ENCODE assay signal across 9 cellular contexts in genomic region chr9:79569814-79570448, GRCh38. TPM values are rescaled to one million over a fixed set of nuclear protein-coding genes. Genes with fewer than 3 reads are reported as not detected.
A peak's percentile ranks its signal among the peaks of the same experiment; 100 is the strongest.
DNase-seq lines count a peak whose midpoint lies in the region; ATAC-seq, FAIRE-seq and TF ChIP-seq lines count a peak whose summit lies in the region.
"Had no signal": no experiment of that assay in that cellular context is flagged by ENCODE, and none has a peak within 500 bp of the region (broad histone marks: within the 10 kb centered on the region; RNA-seq: fewer than 3 reads in every experiment).

No MANE protein-coding gene starts in this region.

- DNase-seq in GM12865 (ENCODE audit: low read depth) (no peak), SK-N-DZ (ENCODE audit: low spot score) (peak; percentile 31), foreskin fibroblast (no peak), osteocyte (ENCODE audit: extremely low spot score, unreplicated experiment) (no peak), GM12891 (ENCODE audit: insufficient read length, low spot score) (no peak)

- no peak for ATAC-seq in GM19324 (IDR thresholded peaks at IDR 0.05; ENCODE audit: low FRiP score, unreplicated experiment)
- ATAC-seq in HG03354 (IDR thresholded peaks at IDR 0.05; ENCODE audit: poor library complexity, severe bottlenecking, unreplicated experiment), result no peak

- H3K4me3 Mint-ChIP-seq in osteocyte (ENCODE audit: unreplicated experiment), result no peak overlapping the region

- TF ChIP-seq POLR2A in GM12891 (IDR thresholded peaks at IDR 0.05; ENCODE audit: low read depth, low read length), result no peak

- no peak overlapping the region for H3K27ac Mint-ChIP-seq in osteocyte (ENCODE audit: unreplicated experiment)

- no peak for FAIRE-seq in GM12891 (lab: Jason Lieb, UNC)

- H3K4me3 ChIP-seq in GM12865 (ENCODE audit: low read depth, low read length), result peak overlapping the region; percentile 57
- H3K4me3 ChIP-seq in foreskin fibroblast (ENCODE audit: low read depth in 1 of 2, low read length in 2 of 2), result peak overlapping the region; percentile 78 to 91
- peak overlapping the region; percentile 82 for H3K4me3 ChIP-seq in rectal smooth muscle tissue (ENCODE audit: low read length)

- H3K9me3 Mint-ChIP-seq in osteocyte (ENCODE audit: unreplicated experiment), result no peaks in the 10 kb centered on the region
- H3K9me3 Mint-ChIP-seq: nephron had no signal

- H3K9ac ChIP-seq in rectal smooth muscle tissue (ENCODE audit: low read length), result no peak overlapping the region

- TF ChIP-seq CTCF in GM12865 (IDR thresholded peaks at IDR 0.05; ENCODE audit: insufficient read depth, low read depth, low read length, missing control alignments), result no peak
- TF ChIP-seq CTCF in foreskin fibroblast (IDR thresholded peaks at IDR 0.05; ENCODE audit: low read depth, low read length), result no peak
- no peak for TF ChIP-seq CTCF in osteocyte (IDR thresholded peaks at IDR 0.05)

- H3K27me3 Mint-ChIP-seq in osteocyte (ENCODE audit: unreplicated experiment), result no peaks in the 10 kb centered on the region

- H3K27me3 ChIP-seq in rectal smooth muscle tissue (ENCODE audit: control insufficient read depth, insufficient read depth, low read length), result no peaks in the 10 kb centered on the region

- H3K27ac ChIP-seq in rectal smooth muscle tissue (ENCODE audit: low read depth, low read length), result no peak overlapping the region

- peaks cover 2% of the 10 kb centered on the region for H3K4me1 ChIP-seq in rectal smooth muscle tissue (ENCODE audit: control insufficient read depth, insufficient read depth, low read length)

- H3K4me1 Mint-ChIP-seq in osteocyte (ENCODE audit: unreplicated experiment), result peaks cover 11% of the 10 kb centered on the region

- no peaks in the 10 kb centered on the region for H3K36me3 ChIP-seq in rectal smooth muscle tissue (ENCODE audit: control insufficient read depth, insufficient read depth, low read length)

- peaks cover 5% of the 10 kb centered on the region for H3K36me3 Mint-ChIP-seq in osteocyte (ENCODE audit: unreplicated experiment)

TF ChIP-seq in GM12891, 5 proteins besides CTCF, POLR2A, EP300 and RAD21:
- TF ChIP-seq SPI1 (IDR thresholded peaks at IDR 0.05; ENCODE audit: low read depth, low read length), result no peak
- no peak for TF ChIP-seq TAF1 (IDR thresholded peaks at IDR 0.05; ENCODE audit: low read depth, low read length)
- TF ChIP-seq POLR2AphosphoS5 (IDR thresholded peaks at IDR 0.05; ENCODE audit: low read depth, low read length), result no peak
- no peak for TF ChIP-seq POU2F2 (IDR thresholded peaks at IDR 0.05; ENCODE audit: low read depth, low read length)
- TF ChIP-seq PAX5 (IDR thresholded peaks at IDR 0.05; ENCODE audit: insufficient read depth, low read length, severe bottlenecking), result no peak
TF ChIP-seq in GM12891: peak in this region for 0.

RNA-seq across cellular contexts. Expression of gene TLE4, which starts 1.8 kb away (rescaled TPM):
- 68.9 and 74.0 TPM in 2 replicates for polyA plus RNA-seq in SK-N-DZ (2014; cell fraction: cytosol; rRNA removed)
- 50.8 and 52.3 TPM in 2 replicates for polyA plus RNA-seq in SK-N-DZ (2014; cell fraction: nucleus; rRNA removed)
- 102 and 115 TPM in 2 replicates for total RNA-seq in osteocyte
- 1.6 TPM for polyA plus RNA-seq in GM12891 (2012; ENCODE audit: low read depth, missing spikeins)
